ENCODE assay signal across 8 cellular contexts in the genomic region with DNA sequence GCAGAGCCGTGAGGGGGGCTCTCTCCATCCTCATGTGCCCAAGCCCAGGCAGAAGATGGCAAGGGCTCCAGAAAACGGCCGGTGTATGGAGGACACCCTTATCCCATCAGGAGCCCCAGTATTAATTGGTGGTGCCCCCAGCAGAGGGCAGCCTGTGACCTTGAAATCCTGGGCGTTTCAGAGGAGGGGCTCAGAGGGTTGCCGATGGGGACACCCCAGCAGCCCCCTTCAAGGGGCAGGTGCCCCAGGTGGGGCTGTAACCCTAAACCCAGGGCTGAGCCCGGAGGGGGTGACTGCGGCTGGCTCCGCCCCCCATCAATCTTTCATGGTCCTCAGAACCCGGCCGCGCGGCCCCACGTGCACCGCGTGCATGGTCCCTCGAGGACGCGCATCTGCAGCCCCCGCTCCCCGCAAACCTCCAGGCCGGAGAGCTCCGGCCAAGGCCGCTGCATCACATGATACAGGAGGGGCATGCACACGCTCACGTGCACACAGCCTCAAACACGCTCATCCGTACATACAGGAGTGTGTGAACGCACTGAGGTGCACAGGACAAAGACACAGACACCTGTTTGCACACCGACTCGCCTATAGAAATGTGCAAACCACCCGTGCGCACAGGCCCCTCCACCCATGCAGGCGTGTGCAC. TPM values are rescaled to one million over a fixed set of nuclear protein-coding genes. Genes with fewer than 3 reads are reported as not detected.
DNase-seq lines count a peak whose midpoint lies in the region; ATAC-seq and TF ChIP-seq lines count a peak whose summit lies in the region.

No MANE protein-coding gene starts in this region.

- H3K23ac ChIP-seq in neuronal stem cell (ENCODE audit: low read depth, low read length, poor library complexity) = peak overlapping the region; percentile 98

- H3K4me3 ChIP-seq in BE2C (ENCODE audit: low read depth, low read length) (peak overlapping the region; percentile 67), HL-60 (replicated peaks; ENCODE audit: insufficient read depth, low read length) (peak overlapping the region; percentile 96), fibroblast of lung (replicated peaks in 1 of 4; ENCODE audit: control extremely low read depth in 1 of 4, insufficient read depth in 1 of 4, low read depth in 3 of 4, low read length in 4 of 4) (peak overlapping the region; percentile 74 to 97 (median 91)), neuronal stem cell (ENCODE audit: low read length in 2 of 2) (peak overlapping the region; percentile 68 to 81)

- H3K27ac ChIP-seq in HL-60 (replicated peaks) (peak overlapping the region; percentile 39; the same call in 1 of the 2 replicates), fibroblast of lung (ENCODE audit: insufficient read depth, low read length) (peak overlapping the region; percentile 92), neuronal stem cell (replicated peaks; ENCODE audit: low read length) (no peak overlapping the region)

- H3K79me1 ChIP-seq in neuronal stem cell (ENCODE audit: low read depth, low read length) = peaks cover 6% of the 10 kb centered on the region

- peak overlapping the region; percentile 100 for H3K14ac ChIP-seq in neuronal stem cell (ENCODE audit: low read length)

- H2BK5ac ChIP-seq in neuronal stem cell (ENCODE audit: low read length) = no peak overlapping the region

- H4K20me1 ChIP-seq in fibroblast of lung (ENCODE audit: control insufficient read depth, extremely low read depth, insufficient read depth, low read length) = no peaks in the 10 kb centered on the region

- no peaks in the 10 kb centered on the region for H3K4me1 ChIP-seq in BE2C
- H3K4me1 ChIP-seq in fibroblast of lung (ENCODE audit: control insufficient read depth, extremely low read depth, insufficient read depth, low read length) = peaks cover 21% of the 10 kb centered on the region
- H3K4me1 ChIP-seq in neuronal stem cell (ENCODE audit: control insufficient read depth in 2 of 2, insufficient read depth in 1 of 2, low read depth in 1 of 2, low read length in 2 of 2) = peaks cover 15% of the 10 kb centered on the region in 2 donors

- H3K18ac ChIP-seq in neuronal stem cell (ENCODE audit: low read length) = peak overlapping the region; percentile 90

- H3K9me3 ChIP-seq in BE2C (no peaks in the 10 kb centered on the region), fibroblast of lung (ENCODE audit: control insufficient read depth, insufficient read depth, low read depth, low read length) (no peaks in the 10 kb centered on the region), neuronal stem cell (replicated peaks in 1 of 2; ENCODE audit: control insufficient read depth in 2 of 2, insufficient read depth in 1 of 2, low read depth in 1 of 2, low read length in 2 of 2) (peaks cover 0 to 2% of the 10 kb centered on the region in 2 donors)

- H2BK12ac ChIP-seq in neuronal stem cell (ENCODE audit: low read length) = peak overlapping the region; percentile 82

- no peak for ATAC-seq in HG03025 (IDR thresholded peaks at IDR 0.05; ENCODE audit: low FRiP score, unreplicated experiment)

- H4K8ac ChIP-seq in neuronal stem cell (ENCODE audit: low read depth, low read length) = peak overlapping the region; percentile 65

- H2AK5ac ChIP-seq in neuronal stem cell (ENCODE audit: low read depth, low read length) = peak overlapping the region; percentile 96

- H4K91ac ChIP-seq in neuronal stem cell (ENCODE audit: low read depth, low read length, poor library complexity) = peak overlapping the region; percentile 89

- no peak overlapping the region for H3K4ac ChIP-seq in neuronal stem cell (ENCODE audit: low read length)

- peak overlapping the region; percentile 85 for H2BK15ac ChIP-seq in neuronal stem cell (ENCODE audit: low read length)

- WGBS in neuronal stem cell (ENCODE audit: extremely low coverage in 2 of 2, insufficient read length in 2 of 2, insufficient replicate concordance in 1 of 2), 2 donors = no CpG with 5 or more reads among the region's 33 CpGs

- H3K27me3 ChIP-seq in BE2C (no peaks in the 10 kb centered on the region), HL-60 (ENCODE audit: insufficient read depth, poor library complexity, severe bottlenecking) (no peaks in the 10 kb centered on the region), fibroblast of lung (ENCODE audit: control insufficient read depth, insufficient read depth, low read length) (no peaks in the 10 kb centered on the region), neuronal stem cell (ENCODE audit: control insufficient read depth in 3 of 3, insufficient read depth in 3 of 3, low read depth in 1 of 3, low read length in 3 of 3) (peaks cover 0 to 18% (median 6%) of the 10 kb centered on the region in 3 experiments)

- H3K9ac ChIP-seq in fibroblast of lung (ENCODE audit: insufficient read depth, low read length) (peak overlapping the region; percentile 92), neuronal stem cell (ENCODE audit: low read depth, low read length, poor library complexity) (peak overlapping the region; percentile 91)

- H3K4me2 ChIP-seq in fibroblast of lung (ENCODE audit: extremely low read depth, insufficient read depth, low read length) = peak overlapping the region; percentile 96
- H3K4me2 ChIP-seq in neuronal stem cell (ENCODE audit: insufficient read depth, low read length, poor library complexity, severe bottlenecking) = peak overlapping the region; percentile 91

- TF ChIP-seq CTCF in BE2C (IDR thresholded peaks at IDR 0.05; ENCODE audit: low read depth, low read length) = peak; percentile 23; the same call in 1 of the 2 replicates
- no peak for TF ChIP-seq CTCF in HL-60 (IDR thresholded peaks at IDR 0.05; ENCODE audit: insufficient read depth, low read length)
- peak; percentile 33 to 41 for TF ChIP-seq CTCF in fibroblast of lung (conservative IDR thresholded peaks at IDR 0.05 in 1 of 2, IDR thresholded peaks at IDR 0.05 in 1 of 2; ENCODE audit: low read depth in 1 of 2, low read length in 2 of 2)

- peaks cover 14% of the 10 kb centered on the region for H3K79me2 ChIP-seq in fibroblast of lung (ENCODE audit: control insufficient read depth, insufficient read depth, low read length)

- peak; percentile 34 for DNase-seq in BE2C
- peak; percentile 21 to 62 for DNase-seq in HL-60 (ENCODE audit: low read depth in 1 of 2, low spot score in 1 of 2)
- DNase-seq in activated CD4-positive, alpha-beta T cell treated with anti-CD3 and anti-CD28 coated beads, Interleukin-2, amount 50 U/mL, for 1 hour = peak; percentile 22
- no peak for DNase-seq in fibroblast of lung (ENCODE audit: low read depth in 2 of 2)
- DNase-seq in neuronal stem cell (ENCODE audit: low spot score) = no peak
- DNase-seq in NCI-H2196 treated with DMSO at 0.1 percent for 48 hours (lab: John Stamatoyannopoulos, UW; ENCODE audit: unreplicated experiment) = no peak
- DNase-seq in cortex of kidney (lab: John Stamatoyannopoulos, UW) = no peak

- H2AFZ ChIP-seq in fibroblast of lung (ENCODE audit: low read length) (no peak overlapping the region), neuronal stem cell (ENCODE audit: low read length) (peak overlapping the region; percentile 86)

- no peak overlapping the region for H2BK120ac ChIP-seq in neuronal stem cell (ENCODE audit: low read depth, low read length)

- H3K36me3 ChIP-seq in BE2C (peaks cover 27% of the 10 kb centered on the region), fibroblast of lung (ENCODE audit: control insufficient read depth, insufficient read depth, low read length) (peaks cover 12% of the 10 kb centered on the region), neuronal stem cell (replicated peaks in 1 of 2; ENCODE audit: control insufficient read depth in 2 of 2, insufficient read depth in 2 of 2, low read length in 2 of 2) (peaks cover 0 to 23% of the 10 kb centered on the region in 2 donors)

RNA-seq across cellular contexts. Expression of gene RAB3A, which starts 1.0 kb away (rescaled TPM):
- polyA plus RNA-seq in BE2C (2012; ENCODE audit: insufficient read depth, insufficient read length, low read depth) = 137 TPM
- total RNA-seq in fibroblast of lung = 0.77 and 2.0 TPM in 2 replicates
- 3.6 and 10.1 TPM in 2 replicates for polyA plus RNA-seq in fibroblast of lung
- polyA plus RNA-seq in fibroblast of lung (2012) = 4.7 and 10.5 TPM in 2 replicates
- 17.8 and 47.5 TPM in 2 replicates for polyA minus RNA-seq in fibroblast of lung (ENCODE audit: low replicate concordance)
- polyA plus RNA-seq in neuronal stem cell (2013, experiment 1 of 2) = 3.4 TPM
- polyA plus RNA-seq in neuronal stem cell (2013, experiment 2 of 2) = 4.3 TPM

RNA-seq across cellular contexts. Expression of gene MPV17L2, which starts 9.9 kb away (rescaled TPM):
- 62.0 TPM for polyA plus RNA-seq in BE2C (2012; ENCODE audit: insufficient read depth, insufficient read length, low read depth)
- 4.1 and 4.6 TPM in 2 replicates for total RNA-seq in fibroblast of lung
- polyA plus RNA-seq in fibroblast of lung = 9.4 and 16.7 TPM in 2 replicates
- polyA plus RNA-seq in fibroblast of lung (2012) = 10.2 and 18.3 TPM in 2 replicates
- 25.6 and 48.3 TPM in 2 replicates for polyA minus RNA-seq in fibroblast of lung (ENCODE audit: low replicate concordance)
- polyA plus RNA-seq in neuronal stem cell (2013, experiment 1 of 2) = 21.4 TPM
- 20.5 TPM for polyA plus RNA-seq in neuronal stem cell (2013, experiment 2 of 2)

RNA-seq across cellular contexts. Expression of gene PDE4C, which starts 23.4 kb away (rescaled TPM):
- polyA plus RNA-seq in BE2C (2012; ENCODE audit: insufficient read depth, insufficient read length, low read depth) = 7.3 TPM
- total RNA-seq in fibroblast of lung = 1.3 and 2.0 TPM in 2 replicates
- polyA plus RNA-seq in fibroblast of lung = 0.09 and 0.35 TPM in 2 replicates
- polyA plus RNA-seq in fibroblast of lung (2012) = 0.52 and 1.6 TPM in 2 replicates
- not detected in 2 replicates for polyA minus RNA-seq in fibroblast of lung (ENCODE audit: low replicate concordance)
- 0.14 TPM for polyA plus RNA-seq in neuronal stem cell (2013, experiment 1 of 2)
- polyA plus RNA-seq in neuronal stem cell (2013, experiment 2 of 2) = 0.12 TPM

RNA-seq across cellular contexts. Expression of gene IFI30, which starts 29.3 kb away (rescaled TPM):
- polyA plus RNA-seq in BE2C (2012; ENCODE audit: insufficient read depth, insufficient read length, low read depth) = 12.4 TPM
- 3.1 and 8.8 TPM in 2 replicates for total RNA-seq in fibroblast of lung
- polyA plus RNA-seq in fibroblast of lung = 15.8 and 50.9 TPM in 2 replicates
- 19.6 and 57.5 TPM in 2 replicates for polyA plus RNA-seq in fibroblast of lung (2012)
- polyA minus RNA-seq in fibroblast of lung (ENCODE audit: low replicate concordance) = 15.8 and 53.5 TPM in 2 replicates
- polyA plus RNA-seq in neuronal stem cell (2013, experiment 1 of 2) = 0.79 TPM
- 0.73 TPM for polyA plus RNA-seq in neuronal stem cell (2013, experiment 2 of 2)

RNA-seq across cellular contexts. Expression of gene PIK3R2, which starts 49.9 kb away (rescaled TPM):
- 181 TPM for polyA plus RNA-seq in BE2C (2012; ENCODE audit: insufficient read depth, insufficient read length, low read depth)
- total RNA-seq in fibroblast of lung = 10.1 and 11.3 TPM in 2 replicates
- polyA plus RNA-seq in fibroblast of lung = 18.4 and 29.5 TPM in 2 replicates
- 32.6 and 45.1 TPM in 2 replicates for polyA plus RNA-seq in fibroblast of lung (2012)
- 25.4 and 35.9 TPM in 2 replicates for polyA minus RNA-seq in fibroblast of lung (ENCODE audit: low replicate concordance)
- polyA plus RNA-seq in neuronal stem cell (2013, experiment 1 of 2) = 52.3 TPM
- 51.8 TPM for polyA plus RNA-seq in neuronal stem cell (2013, experiment 2 of 2)

Comparison
In these comparisons a context has a peak if more than half of its experiments do, and no peak if none do; other contexts are left out.
1. DNase-seq: peak in BE2C (single experiment), HL-60 (2 of 2) and activated CD4-positive, alpha-beta T cell treated with anti-CD3 and anti-CD28 coated beads, Interleukin-2, amount 50 U/mL, for 1 hour (single experiment); none in fibroblast of lung (0 of 2), neuronal stem cell (single experiment), NCI-H2196 treated with DMSO at 0.1 percent for 48 hours (single experiment) and cortex of kidney (single experiment).
2. Peak in every context shown above with its lines, with median percentiles within 50 percentile points of each other: H3K4me3 ChIP-seq.